22 cellular contexts compared by ENCODE assay signal in genomic region chr2:241584446-241584845, GRCh38. TPM values are rescaled to one million over a fixed set of nuclear protein-coding genes. Genes with fewer than 3 reads are reported as not detected.
DNase-seq lines count a peak whose midpoint lies in the region; ATAC-seq and TF ChIP-seq lines count a peak whose summit lies in the region.
"Had no signal": no experiment of that assay in that cellular context is flagged by ENCODE, and none has a peak within 500 bp of the region (broad histone marks: within the 10 kb centered on the region; RNA-seq: fewer than 3 reads in every experiment).

No MANE protein-coding gene starts in this region.

- no peak overlapping the region for H3K4me3 Mint-ChIP-seq in WTC11
- H3K4me3 Mint-ChIP-seq: activated CD8-positive, alpha-beta memory T cell treated with anti-CD3 and anti-CD28 coated beads, Interleukin-2, amount 10 ng/mL, durations not matched to agents 7 days and 5 days; activated naive CD4-positive, alpha-beta T cell treated with anti-CD3 and anti-CD28 coated beads for 36 hours; CD4-positive, alpha-beta memory T cell; natural killer cell treated with Interleukin-12 subunit alpha and Interleukin-12 subunit beta and Interleukin-15 and Interleukin-18, amount 100 ng/mL, for 72 hours; T-cell had no signal

- H3K4me3 ChIP-seq in fibroblast of villous mesenchyme (ENCODE audit: low read depth, low read length) (no peak overlapping the region), skeletal muscle cell (ENCODE audit: low read depth, low read length) (no peak overlapping the region)
- H3K4me3 ChIP-seq: lung, upper lobe of left lung had no signal

- peaks cover 4% of the 10 kb centered on the region; the same call in 1 of the 2 replicates for H3K27me3 Mint-ChIP-seq in WTC11 (ENCODE audit: low read depth)
- H3K27me3 Mint-ChIP-seq: activated CD8-positive, alpha-beta memory T cell treated with anti-CD3 and anti-CD28 coated beads, Interleukin-2, amount 10 ng/mL, durations not matched to agents 7 days and 5 days; CD4-positive, alpha-beta memory T cell; natural killer cell treated with Interleukin-12 subunit alpha and Interleukin-12 subunit beta and Interleukin-15 and Interleukin-18, amount 100 ng/mL, for 72 hours; T-cell had no signal

- POLR2A ChIA-PET in WTC11 (lab: Charles Lee), result no interaction called here

- peak; percentile 69 for ATAC-seq in WTC11
- no peak for ATAC-seq in GM21447 (IDR thresholded peaks at IDR 0.05; ENCODE audit: unreplicated experiment)
- no peak for ATAC-seq in HG02759 (IDR thresholded peaks at IDR 0.05; ENCODE audit: unreplicated experiment)
- ATAC-seq: activated CD8-positive, alpha-beta memory T cell treated with anti-CD3 and anti-CD28 coated beads, Interleukin-2, amount 10 ng/mL, durations not matched to agents 7 days and 5 days; natural killer cell treated with Interleukin-12 subunit alpha and Interleukin-12 subunit beta and Interleukin-15 and Interleukin-18, amount 100 ng/mL, for 72 hours; right cardiac atrium; T-cell had no signal

- H3K36me3 Mint-ChIP-seq in WTC11, result peaks cover 74% of the 10 kb centered on the region

- CTCF ChIA-PET in WTC11 (lab: Charles Lee), result interaction anchor here (0.7 to 1.6 kb wide), 3 partner anchors 11 to 35 kb away, joined by 4 to 9 read pairs (median 5); no protein-coding TSS in a partner anchor

- H3K27ac Mint-ChIP-seq in WTC11, result peak overlapping the region; percentile 24
- H3K27ac Mint-ChIP-seq: activated CD8-positive, alpha-beta memory T cell treated with anti-CD3 and anti-CD28 coated beads, Interleukin-2, amount 10 ng/mL, durations not matched to agents 7 days and 5 days; activated naive CD4-positive, alpha-beta T cell treated with anti-CD3 and anti-CD28 coated beads for 36 hours; CD4-positive, alpha-beta memory T cell; natural killer cell treated with Interleukin-12 subunit alpha and Interleukin-12 subunit beta and Interleukin-15 and Interleukin-18, amount 100 ng/mL, for 72 hours; T-cell had no signal

- DNase-seq in SIG-M5 treated with dmso at 0.1 percent for 504 hours (lab: John Stamatoyannopoulos, UW; ENCODE audit: unreplicated experiment), result peak; percentile 22
- DNase-seq in SIG-M5 (lab: John Stamatoyannopoulos, UW), result no peak
- no peak for DNase-seq in WTC11 (ENCODE audit: low spot score)
- DNase-seq in fibroblast of villous mesenchyme (ENCODE audit: low read depth), result peak; percentile 79
- DNase-seq in skeletal muscle cell (ENCODE audit: low read depth), result peak; percentile 31
- no peak for DNase-seq in D341Med (ENCODE audit: low spot score)
- DNase-seq: 8988T; activated CD8-positive, alpha-beta memory T cell treated with anti-CD3 and anti-CD28 coated beads, Interleukin-2, amount 10 ng/mL, durations not matched to agents 7 days and 5 days; activated naive CD4-positive, alpha-beta T cell treated with anti-CD3 and anti-CD28 coated beads for 36 hours; CD4-positive, alpha-beta memory T cell; GDM1; KG1; NCI-H1436 treated with DMSO at 0.1 percent for 48 hours; NCI-H446 treated with DMSO at 0.1 percent for 48 hours; right cardiac atrium; stimulated activated CD4-positive, alpha-beta T cell treated with anti-CD3 and anti-CD28 coated beads, Interleukin-4, amount 100 ng/mL, for 4 hours; T-cell; upper lobe of left lung had no signal

- H3K4me1 Mint-ChIP-seq in WTC11, result peaks cover 14% of the 10 kb centered on the region
- H3K4me1 Mint-ChIP-seq: activated CD8-positive, alpha-beta memory T cell treated with anti-CD3 and anti-CD28 coated beads, Interleukin-2, amount 10 ng/mL, durations not matched to agents 7 days and 5 days; T-cell had no signal

- peaks cover 56% of the 10 kb centered on the region for H3K9me3 Mint-ChIP-seq in WTC11

- no peak for TF ChIP-seq CTCF in WTC11 (IDR thresholded peaks at IDR 0.05)
- no peak for TF ChIP-seq CTCF in fibroblast of villous mesenchyme (IDR thresholded peaks at IDR 0.05; ENCODE audit: insufficient read depth, low read depth, low read length)

TF ChIP-seq in WTC11, 78 proteins besides CTCF, POLR2A, EP300 and RAD21:
- TF ChIP-seq NFE2L1 (CRISPR knock-in tag; IDR thresholded peaks at IDR 0.05) (peak; percentile 54; the same call in 1 of the 2 replicates), ZNF219 (CRISPR knock-in tag; IDR thresholded peaks at IDR 0.05; ENCODE audit: borderline replicate concordance) (no peak), RORB (CRISPR knock-in tag; IDR thresholded peaks at IDR 0.05) (no peak), ZNF532 (CRISPR knock-in tag; IDR thresholded peaks at IDR 0.05; ENCODE audit: borderline replicate concordance) (no peak)
TF ChIP-seq in WTC11: peak in this region for 1.

RNA-seq across cellular contexts. Expression of gene BOK, which starts 25.9 kb away (rescaled TPM):
- total RNA-seq in WTC11 (2021) (35.1 to 39.4 TPM (median 37.4 TPM) in 3 replicates), fibroblast of villous mesenchyme (42.2 and 54.0 TPM in 2 replicates)
- total RNA-seq: activated CD8-positive, alpha-beta memory T cell treated with anti-CD3 and anti-CD28 coated beads, Interleukin-2, amount 10 ng/mL, durations not matched to agents 7 days and 5 days; activated naive CD4-positive, alpha-beta T cell treated with anti-CD3 and anti-CD28 coated beads for 36 hours; CD4-positive, alpha-beta memory T cell had no signal

RNA-seq across cellular contexts. Expression of gene THAP4, which starts 52.5 kb away (rescaled TPM):
- total RNA-seq in WTC11 (2021) (72.6 to 88.6 TPM (median 78.0 TPM) in 3 replicates), fibroblast of villous mesenchyme (35.4 and 36.7 TPM in 2 replicates)

RNA-seq across cellular contexts. Expression of gene ATG4B, which starts 53.0 kb away (rescaled TPM):
- total RNA-seq in WTC11 (2021), result 113 to 133 TPM (median 127 TPM) in 3 replicates
- 36.7 and 47.1 TPM in 2 replicates for total RNA-seq in fibroblast of villous mesenchyme

Comparison
In these comparisons a context has a peak if more than half of its experiments do, and no peak if none do; other contexts are left out.
1. DNase-seq: peak in SIG-M5 treated with dmso at 0.1 percent for 504 hours (single experiment), fibroblast of villous mesenchyme (single experiment) and skeletal muscle cell (single experiment); none in SIG-M5 (single experiment), WTC11 (single experiment) and D341Med (single experiment).